In genomic region chr19:47074621-47075020, GRCh38 we compare ENCODE assay signal across 18 cellular contexts. TPM values are rescaled to one million over a fixed set of nuclear protein-coding genes. Genes with fewer than 3 reads are reported as not detected.
DNase-seq lines count a peak whose midpoint lies in the region; ATAC-seq and TF ChIP-seq lines count a peak whose summit lies in the region.
"Had no signal": no experiment of that assay in that cellular context is flagged by ENCODE, and none has a peak within 500 bp of the region (broad histone marks: within the 10 kb centered on the region; RNA-seq: fewer than 3 reads in every experiment).

No MANE protein-coding gene starts in this region.

- H3K4me1 ChIP-seq in osteoblast (ENCODE audit: insufficient read depth, low read length) (peaks cover 2% of the 10 kb centered on the region), gastroesophageal sphincter (peaks cover 0 to 2% (median 0%) of the 10 kb centered on the region in 3 donors), BE2C (no peaks in the 10 kb centered on the region)

- peaks cover 7% of the 10 kb centered on the region for H3K27me3 Mint-ChIP-seq in endothelial cell (ENCODE audit: unreplicated experiment)
- peaks cover 0 to 2% (median 0%) of the 10 kb centered on the region in 3 donors for H3K27me3 Mint-ChIP-seq in CD14-positive monocyte (ENCODE audit: low read depth in 3 of 3)
- H3K27me3 Mint-ChIP-seq: CD4-positive, CD25-positive, alpha-beta regulatory T cell; CD8-positive, alpha-beta memory T cell; IgD-negative memory B cell had no signal

- H3K4me3 ChIP-seq in HL-60 (replicated peaks; ENCODE audit: insufficient read depth, low read length) (no peak overlapping the region), osteoblast (ENCODE audit: insufficient read depth, low read length) (no peak overlapping the region), gastroesophageal sphincter (no peak overlapping the region), BE2C (ENCODE audit: low read depth, low read length) (no peak overlapping the region)
- H3K4me3 ChIP-seq: GM23338 had no signal

- H3K36me3 ChIP-seq in osteoblast (ENCODE audit: insufficient read depth, low read length) (peaks cover 37% of the 10 kb centered on the region), gastroesophageal sphincter (peaks cover 0 to 92% of the 10 kb centered on the region in 2 donors), BE2C (peaks cover 85% of the 10 kb centered on the region)

- H3K4me3 Mint-ChIP-seq in endothelial cell (ENCODE audit: unreplicated experiment) (no peak overlapping the region), CD14-positive monocyte (peak overlapping the region in 1 of 2 donors; percentile 15)
- H3K4me3 Mint-ChIP-seq: CD4-positive, CD25-positive, alpha-beta regulatory T cell; CD8-positive, alpha-beta memory T cell; GM23338; HFFc6; IgD-negative memory B cell had no signal

- H3K79me2 ChIP-seq in osteoblast (ENCODE audit: insufficient read depth, low read length) = peaks cover 55% of the 10 kb centered on the region

- H3K36me3 Mint-ChIP-seq in endothelial cell (ENCODE audit: low read depth, unreplicated experiment) = peaks cover 33% of the 10 kb centered on the region
- H3K36me3 Mint-ChIP-seq in CD14-positive monocyte = peaks cover 57 to 87% of the 10 kb centered on the region in 2 donors
- H3K36me3 Mint-ChIP-seq: IgD-negative memory B cell had no signal

- peak; percentile 44 to 61 for DNase-seq in HL-60 (ENCODE audit: low read depth in 1 of 2, low spot score in 1 of 2)
- DNase-seq in UCSD-AML1 (lab: John Stamatoyannopoulos, UW; ENCODE audit: unreplicated experiment) = peak; percentile 69
- peak; percentile 26 for DNase-seq in endothelial cell (ENCODE audit: low spot score)
- peak; percentile 79 for DNase-seq in osteoblast (ENCODE audit: insufficient read length, low spot score, missing footprints)
- no peak for DNase-seq in CD14-positive monocyte (ENCODE audit: low spot score)
- no peak for DNase-seq in SIG-M5 (lab: John Stamatoyannopoulos, UW)
- no peak for DNase-seq in BE2C
- DNase-seq: ACHN; CD4-positive, CD25-positive, alpha-beta regulatory T cell; CD8-positive, alpha-beta memory T cell; COR-L47; H7; HFFc6; KBM-7 had no signal

- peaks cover 29% of the 10 kb centered on the region for H4K20me1 ChIP-seq in osteoblast (ENCODE audit: insufficient read depth, low read length)

- no peak for TF ChIP-seq EP300 in gastroesophageal sphincter (IDR thresholded peaks at IDR 0.05)

- H3K27me3 ChIP-seq in HL-60 (ENCODE audit: insufficient read depth, poor library complexity, severe bottlenecking) (no peaks in the 10 kb centered on the region), osteoblast (ENCODE audit: insufficient read depth, low read length) (no peaks in the 10 kb centered on the region), gastroesophageal sphincter (no peaks in the 10 kb centered on the region), BE2C (no peaks in the 10 kb centered on the region)

- no peak overlapping the region for H3K4me2 ChIP-seq in osteoblast (ENCODE audit: insufficient read depth, low read length)
- H3K4me2 ChIP-seq: GM23338 had no signal

- H3K9me3 ChIP-seq in osteoblast (ENCODE audit: low read depth, low read length) (no peaks in the 10 kb centered on the region), gastroesophageal sphincter (no peaks in the 10 kb centered on the region), BE2C (no peaks in the 10 kb centered on the region)

- no peak for TF ChIP-seq POLR2A in gastroesophageal sphincter (IDR thresholded peaks at IDR 0.05)

- ATAC-seq in gastroesophageal sphincter = no peak
- ATAC-seq: GM23338, HCT116 had no signal

- H3K9me3 Mint-ChIP-seq in endothelial cell (ENCODE audit: unreplicated experiment) = no peaks in the 10 kb centered on the region
- no peaks in the 10 kb centered on the region for H3K9me3 Mint-ChIP-seq in CD14-positive monocyte
- H3K9me3 Mint-ChIP-seq: CD4-positive, CD25-positive, alpha-beta regulatory T cell; CD8-positive, alpha-beta memory T cell; GM23338; HFFc6; IgD-negative memory B cell had no signal

- intact Hi-C loops in CD14-positive monocyte (cut with micrococcal nuclease) = no loop called here

- H3K4me1 Mint-ChIP-seq in endothelial cell (ENCODE audit: unreplicated experiment) = peaks cover 23% of the 10 kb centered on the region
- peaks cover 24% of the 10 kb centered on the region for H3K4me1 Mint-ChIP-seq in CD14-positive monocyte
- H3K4me1 Mint-ChIP-seq: GM23338 had no signal

- H3K27ac ChIP-seq in HL-60 (replicated peaks) = peak overlapping the region; percentile 72
- no peak overlapping the region for H3K27ac ChIP-seq in osteoblast (ENCODE audit: low read depth, low read length)
- H3K27ac ChIP-seq in gastroesophageal sphincter = no peak overlapping the region

- no peak overlapping the region for H2AFZ ChIP-seq in osteoblast (ENCODE audit: low read length)
- H2AFZ ChIP-seq: GM23338 had no signal

- WGBS in gastroesophageal sphincter (ENCODE audit: low coverage in 1 of 2), 2 donors = 90% methylated on average over 4 of the region's 9 CpGs; no CpG with 5 or more reads in 1 of the 2 donors

- TF ChIP-seq CTCF in HL-60 (IDR thresholded peaks at IDR 0.05; ENCODE audit: insufficient read depth, low read length) = no peak
- TF ChIP-seq CTCF in endothelial cell (IDR thresholded peaks at IDR 0.05; ENCODE audit: unreplicated experiment) = no peak
- no peak for TF ChIP-seq CTCF in osteoblast (IDR thresholded peaks at IDR 0.05; ENCODE audit: extremely low read depth, low read depth, low read length)
- no peak for TF ChIP-seq CTCF in CD14-positive monocyte (IDR thresholded peaks at IDR 0.05)
- no peak for TF ChIP-seq CTCF in gastroesophageal sphincter (IDR thresholded peaks at IDR 0.05)
- no peak for TF ChIP-seq CTCF in BE2C (IDR thresholded peaks at IDR 0.05; ENCODE audit: low read depth, low read length)

- H3K27ac Mint-ChIP-seq in endothelial cell (ENCODE audit: unreplicated experiment) (peak overlapping the region; percentile 72), CD14-positive monocyte (peak overlapping the region in 3 of 7 donors; percentile 15 to 92 (median 41))
- H3K27ac Mint-ChIP-seq: IgD-negative memory B cell had no signal

RNA-seq across cellular contexts. Expression of gene TMEM160, which starts 26.2 kb away (rescaled TPM):
- total RNA-seq in endothelial cell (ENCODE audit: unreplicated experiment) (46.7 TPM), osteoblast (13.4 and 15.3 TPM in 2 replicates), gastroesophageal sphincter (10 to 100 TPM in 3 of 4 donors, 1 to 10 TPM in 1; 7.3 to 55.6 (median 33.4) TPM)
- 100 to 1,000 TPM; 103 to 159 TPM for polyA plus RNA-seq in CD14-positive monocyte
- 137 TPM for polyA plus RNA-seq in BE2C (2012; ENCODE audit: insufficient read depth, insufficient read length, low read depth)

RNA-seq across cellular contexts. Expression of gene ZC3H4, which starts 39.0 kb away (rescaled TPM):
- total RNA-seq in endothelial cell (ENCODE audit: unreplicated experiment) = 56.7 TPM
- total RNA-seq in osteoblast = 10.9 and 14.1 TPM in 2 replicates
- polyA plus RNA-seq in CD14-positive monocyte = under 1 TPM; 0.24 to 0.60 TPM
- 10 to 100 TPM; 22.5 to 28.7 (median 24.9) TPM for total RNA-seq in gastroesophageal sphincter
- polyA plus RNA-seq in BE2C (2012; ENCODE audit: insufficient read depth, insufficient read length, low read depth) = 17.5 TPM

RNA-seq across cellular contexts. Expression of gene NPAS1, which starts 55.0 kb away (rescaled TPM):
- total RNA-seq in endothelial cell (ENCODE audit: unreplicated experiment) (1.0 TPM), osteoblast (0.72 and 1.2 TPM in 2 replicates), gastroesophageal sphincter (under 1 TPM in 1 of 4 donors, not detected in 3; 0.85 TPM)
- not detected for polyA plus RNA-seq in CD14-positive monocyte
- 1.4 TPM for polyA plus RNA-seq in BE2C (2012; ENCODE audit: insufficient read depth, insufficient read length, low read depth)
- polyA plus RNA-seq: CD8-positive, alpha-beta memory T cell had no signal

RNA-seq across cellular contexts. Expression of gene SAE1, which starts 56.0 kb away (rescaled TPM):
- 134 TPM for total RNA-seq in endothelial cell (ENCODE audit: unreplicated experiment)
- 99.9 and 105 TPM in 2 replicates for total RNA-seq in osteoblast
- polyA plus RNA-seq in CD14-positive monocyte = 10 to 100 TPM; 46.5 to 54.2 TPM
- total RNA-seq in gastroesophageal sphincter = 100 to 1,000 TPM; 134 to 157 (median 153) TPM
- 148 TPM for polyA plus RNA-seq in BE2C (2012; ENCODE audit: insufficient read depth, insufficient read length, low read depth)

Comparison
In these comparisons a context has a peak if more than half of its experiments do, and no peak if none do; other contexts are left out.
1. DNase-seq: peak in HL-60 (2 of 2), UCSD-AML1 (single experiment), endothelial cell (single experiment) and osteoblast (single experiment); none in CD14-positive monocyte (single experiment), SIG-M5 (single experiment) and BE2C (single experiment).